In genomic region chr22:30474121-30474520, GRCh38 we compare ENCODE assay signal across 22 cellular contexts. TPM values are rescaled to one million over a fixed set of nuclear protein-coding genes. Genes with fewer than 3 reads are reported as not detected.
DNase-seq lines count a peak whose midpoint lies in the region; ATAC-seq and TF ChIP-seq lines count a peak whose summit lies in the region.
"Had no signal": no experiment of that assay in that cellular context is flagged by ENCODE, and none has a peak within 500 bp of the region (broad histone marks: within the 10 kb centered on the region; RNA-seq: fewer than 3 reads in every experiment).

No MANE protein-coding gene starts in this region.

- peaks cover 14% of the 10 kb centered on the region for H3K27me3 Mint-ChIP-seq in activated T-helper 17 cell treated with anti-CD3 and anti-CD28 coated beads, Interleukin-2, amount 50 U/mL, for 72 hours
- peaks cover 13% of the 10 kb centered on the region for H3K27me3 Mint-ChIP-seq in progenitor cell of endocrine pancreas

- H3K36me3 Mint-ChIP-seq in activated T-helper 17 cell treated with anti-CD3 and anti-CD28 coated beads, Interleukin-2, amount 50 U/mL, for 72 hours (ENCODE audit: low read depth), result no peaks in the 10 kb centered on the region
- H3K36me3 Mint-ChIP-seq in progenitor cell of endocrine pancreas (ENCODE audit: insufficient read depth), result no peaks in the 10 kb centered on the region
- H3K36me3 Mint-ChIP-seq: CD14-positive monocyte; CD4-positive, alpha-beta memory T cell; CD4-positive, CD25-positive, alpha-beta regulatory T cell; CD8-positive, alpha-beta memory T cell had no signal

- no peaks in the 10 kb centered on the region for H3K9me3 Mint-ChIP-seq in activated T-helper 17 cell treated with anti-CD3 and anti-CD28 coated beads, Interleukin-2, amount 50 U/mL, for 72 hours
- no peaks in the 10 kb centered on the region for H3K9me3 Mint-ChIP-seq in progenitor cell of endocrine pancreas (ENCODE audit: low read depth)
- H3K9me3 Mint-ChIP-seq: CD14-positive monocyte; CD4-positive, alpha-beta memory T cell; CD8-positive, alpha-beta memory T cell had no signal

- H3K4me1 ChIP-seq in HEK293 (ENCODE audit: control insufficient read depth, insufficient read depth, low read length) (no peaks in the 10 kb centered on the region), endocrine pancreas (ENCODE audit: control insufficient read depth, insufficient read depth, low read length) (no peaks in the 10 kb centered on the region), smooth muscle cell (ENCODE audit: low read depth) (no peaks in the 10 kb centered on the region)
- H3K4me1 ChIP-seq: BE2C, BLaER1 had no signal

- no peak overlapping the region for H2AFZ ChIP-seq in smooth muscle cell (ENCODE audit: low read depth)

- H3K27ac ChIP-seq in HEK293 (ENCODE audit: extremely low read depth, low read depth, low read length) (no peak overlapping the region), smooth muscle cell (ENCODE audit: low read depth) (no peak overlapping the region)
- H3K27ac ChIP-seq: BLaER1 had no signal

- TF ChIP-seq CTCF in HEK293 (tag by site-specific recombination; IDR thresholded peaks at IDR 0.05), result no peak
- TF ChIP-seq CTCF in progenitor cell of endocrine pancreas (IDR thresholded peaks at IDR 0.05; ENCODE audit: unreplicated experiment), result no peak
- TF ChIP-seq CTCF in smooth muscle cell (IDR thresholded peaks at IDR 0.05; ENCODE audit: borderline replicate concordance, insufficient read depth, poor library complexity, severe bottlenecking), result no peak

- H3K4me2 ChIP-seq in smooth muscle cell, result no peak overlapping the region
- H3K4me2 ChIP-seq: BLaER1 had no signal

- H3K79me2 ChIP-seq in smooth muscle cell (ENCODE audit: low read depth), result no peaks in the 10 kb centered on the region

- H3K4me3 ChIP-seq in HEK293 (ENCODE audit: low read depth, low read length) (no peak overlapping the region), endocrine pancreas (ENCODE audit: control insufficient read depth, insufficient read depth, low read length) (no peak overlapping the region), smooth muscle cell (no peak overlapping the region)
- H3K4me3 ChIP-seq: BLaER1 had no signal

- WGBS in smooth muscle cell (ENCODE audit: low lambda C conversion rate), result 90% methylated on average over 4 of the region's 4 CpGs

- no peaks in the 10 kb centered on the region for H3F3A ChIP-seq in smooth muscle cell (ENCODE audit: low read depth)

- H3K36me3 ChIP-seq in HEK293 (ENCODE audit: control insufficient read depth in 2 of 2, insufficient read depth in 1 of 2, low read length in 2 of 2) (no peaks in the 10 kb centered on the region), endocrine pancreas (ENCODE audit: control insufficient read depth, insufficient read depth, low read length) (no peaks in the 10 kb centered on the region), smooth muscle cell (ENCODE audit: low read depth) (no peaks in the 10 kb centered on the region)
- H3K36me3 ChIP-seq: BE2C, BLaER1 had no signal

- H3K27ac Mint-ChIP-seq in activated T-helper 17 cell treated with anti-CD3 and anti-CD28 coated beads, Interleukin-2, amount 50 U/mL, for 72 hours, result peak overlapping the region; percentile 2
- H3K27ac Mint-ChIP-seq in progenitor cell of endocrine pancreas, result peak overlapping the region; percentile 73
- H3K27ac Mint-ChIP-seq: CD4-positive, CD25-positive, alpha-beta regulatory T cell had no signal

- no peaks in the 10 kb centered on the region for H3K27me3 ChIP-seq in endocrine pancreas (ENCODE audit: control insufficient read depth, insufficient read depth, low read length)
- peaks cover 28% of the 10 kb centered on the region for H3K27me3 ChIP-seq in smooth muscle cell (ENCODE audit: low read depth)
- H3K27me3 ChIP-seq: BLaER1 had no signal

- H3K9me3 ChIP-seq in HEK293 (ENCODE audit: control insufficient read depth, insufficient read depth, low read depth, low read length) (no peaks in the 10 kb centered on the region), endocrine pancreas (ENCODE audit: control insufficient read depth, low read length) (no peaks in the 10 kb centered on the region), smooth muscle cell (replicated peaks; ENCODE audit: low read depth) (no peaks in the 10 kb centered on the region)
- H3K9me3 ChIP-seq: BE2C, BLaER1 had no signal

- DNase-seq in progenitor cell of endocrine pancreas (ENCODE audit: low spot score, unreplicated experiment), result no peak
- DNase-seq in smooth muscle cell (lab: John Stamatoyannopoulos, UW; ENCODE audit: unreplicated experiment), result no peak
- DNase-seq in NCI-H146 (lab: John Stamatoyannopoulos, UW), result no peak
- DNase-seq: 8988T; ACHN; BE2C; C1 segment of cervical spinal cord; CD4-positive, alpha-beta memory T cell; CD4-positive, CD25-positive, alpha-beta regulatory T cell; CD8-positive, alpha-beta memory T cell; COR-L47; DMS79 treated with DMSO at 0.1 percent for 48 hours; GF-D8 had no signal

- CTCF ChIA-PET in HEK293 (lab: Yijun Ruan, JAX), result interaction anchor here (1.9 to 2.0 kb wide), 2 partner anchors 11 to 28 kb away, joined by 6 to 7 read pairs; no protein-coding TSS in a partner anchor

- H3K9ac ChIP-seq in endocrine pancreas (ENCODE audit: control insufficient read depth, insufficient read depth, low read length) (peak overlapping the region; percentile 10), smooth muscle cell (ENCODE audit: low read depth) (no peak overlapping the region)
- H3K9ac ChIP-seq: BLaER1 had no signal

- H3K4me3 Mint-ChIP-seq in activated T-helper 17 cell treated with anti-CD3 and anti-CD28 coated beads, Interleukin-2, amount 50 U/mL, for 72 hours, result no peak overlapping the region
- no peak overlapping the region for H3K4me3 Mint-ChIP-seq in progenitor cell of endocrine pancreas (ENCODE audit: low read depth)
- H3K4me3 Mint-ChIP-seq: CD14-positive monocyte; CD4-positive, alpha-beta memory T cell; CD4-positive, CD25-positive, alpha-beta regulatory T cell; CD8-positive, alpha-beta memory T cell had no signal

- H4K20me1 ChIP-seq in smooth muscle cell (ENCODE audit: low read depth), result no peaks in the 10 kb centered on the region
- H4K20me1 ChIP-seq: BLaER1 had no signal

- POLR2A ChIA-PET in HEK293 (lab: Yijun Ruan, JAX), result no interaction called here

- peaks cover 5% of the 10 kb centered on the region for H3K4me1 Mint-ChIP-seq in activated T-helper 17 cell treated with anti-CD3 and anti-CD28 coated beads, Interleukin-2, amount 50 U/mL, for 72 hours
- peaks cover 2% of the 10 kb centered on the region for H3K4me1 Mint-ChIP-seq in progenitor cell of endocrine pancreas (ENCODE audit: low read depth)
- H3K4me1 Mint-ChIP-seq: CD14-positive monocyte had no signal

- no peak for ATAC-seq in activated T-helper 17 cell treated with anti-CD3 and anti-CD28 coated beads, Interleukin-2, amount 50 U/mL, for 72 hours (replicated peaks)
- ATAC-seq in HG03039 (IDR thresholded peaks at IDR 0.05; ENCODE audit: unreplicated experiment) (no peak), HG03460 (IDR thresholded peaks at IDR 0.05; ENCODE audit: unreplicated experiment) (no peak)

TF ChIP-seq in HEK293, 187 proteins besides CTCF, POLR2A, EP300 and RAD21:
- no peak for TF ChIP-seq ZBTB20 (tag by site-specific recombination; IDR thresholded peaks at IDR 0.05)
- peak; percentile 49; the same call in 1 of the 2 replicates for TF ChIP-seq ZNF664 (tag by site-specific recombination; IDR thresholded peaks at IDR 0.05)

RNA-seq across cellular contexts. Expression of gene SEC14L3, which starts 2.3 kb away (rescaled TPM):
- total RNA-seq in activated T-helper 17 cell treated with anti-CD3 and anti-CD28 coated beads, Interleukin-2, amount 50 U/mL, for 72 hours, result not detected
- not detected in 2 replicates for total RNA-seq in progenitor cell of endocrine pancreas
- total RNA-seq in smooth muscle cell, result not detected in 2 replicates
- polyA plus RNA-seq in smooth muscle cell, result 0.09 TPM in 1 of 2 replicates, not detected in the other
- total RNA-seq: A673; CD4-positive, alpha-beta memory T cell; CD4-positive, CD25-positive, alpha-beta regulatory T cell; CD8-positive, alpha-beta memory T cell had no signal
- polyA plus RNA-seq: AG04450; CD14-positive monocyte; CD4-positive, alpha-beta memory T cell; CD4-positive, CD25-positive, alpha-beta regulatory T cell; CD8-positive, alpha-beta memory T cell had no signal

RNA-seq across cellular contexts. Expression of gene SEC14L4, which starts 31.4 kb away (rescaled TPM):
- total RNA-seq in activated T-helper 17 cell treated with anti-CD3 and anti-CD28 coated beads, Interleukin-2, amount 50 U/mL, for 72 hours, result not detected
- 0.31 and 0.46 TPM in 2 replicates for total RNA-seq in progenitor cell of endocrine pancreas
- total RNA-seq in smooth muscle cell, result not detected in 2 replicates
- not detected in 2 replicates for polyA plus RNA-seq in smooth muscle cell
- total RNA-seq: A673; CD4-positive, alpha-beta memory T cell; CD4-positive, CD25-positive, alpha-beta regulatory T cell; CD8-positive, alpha-beta memory T cell had no signal
- polyA plus RNA-seq: AG04450; CD14-positive monocyte; CD4-positive, alpha-beta memory T cell; CD4-positive, CD25-positive, alpha-beta regulatory T cell; CD8-positive, alpha-beta memory T cell had no signal

RNA-seq across cellular contexts. Expression of gene MTFP1, which starts 48.6 kb away (rescaled TPM):
- 10 to 100 TPM; 42.4 to 51.3 TPM for total RNA-seq in activated T-helper 17 cell treated with anti-CD3 and anti-CD28 coated beads, Interleukin-2, amount 50 U/mL, for 72 hours
- total RNA-seq in progenitor cell of endocrine pancreas (12.6 and 16.6 TPM in 2 replicates), smooth muscle cell (14.3 and 14.4 TPM in 2 replicates)
- polyA plus RNA-seq in smooth muscle cell, result 30.9 and 31.3 TPM in 2 replicates
